28 cellular contexts compared by ENCODE assay signal in genomic region chr5:62000646-62001045, GRCh38.
"Had no signal": no experiment of that assay in that cellular context is flagged by ENCODE, and none has a peak within 500 bp of the region (broad histone marks: within the 10 kb centered on the region; RNA-seq: fewer than 3 reads in every experiment).

No MANE protein-coding gene starts in this region.

- H3K4me3 ChIP-seq: ascending aorta, cardiac muscle cell, MG63, Peyer's patch had no signal

- H3K4me1 ChIP-seq: ascending aorta, Peyer's patch had no signal

- H3K9me3 ChIP-seq: ascending aorta, MG63, Peyer's patch had no signal

- DNase-seq: activated CD4-positive, alpha-beta T cell treated with anti-CD3 and anti-CD28 coated beads for 36 hours; activated CD4-positive, alpha-beta T cell treated with anti-CD3 and anti-CD28 coated beads, Interleukin-2, amount 10 ng/mL, durations not matched to agents 7 days and 5 days; activated CD4-positive, alpha-beta T cell treated with anti-CD3 and anti-CD28 coated beads, Interleukin-2, amount 50 U/mL, for 48 hours; activated CD8-positive, alpha-beta T cell treated with anti-CD3 and anti-CD28 coated beads, Interleukin-2, amount 10 ng/mL, durations not matched to agents 7 days and 5 days; activated gamma-delta T cell; activated naive CD4-positive, alpha-beta T cell treated with Interleukin-2 at 50 U/mL for 16 hours; activated naive CD8-positive, alpha-beta T cell treated with anti-CD3 and anti-CD28 coated beads, Interleukin-2, amount 10 ng/mL, durations not matched to agents 7 days and 5 days; activated T-cell treated with anti-CD3 and anti-CD28 coated beads, Interleukin-2, amount 50 U/mL, for 24 hours; amygdala; MG63; NCI-H1048; NCI-H1105 treated with DMSO at 0.1 percent for 48 hours; NCI-H1436; NCI-H1694; NCI-H1930; NCI-H2081 treated with DMSO at 0.1 percent for 48 hours; NCI-H345; NCI-H524 treated with DMSO at 0.1 percent for 48 hours; NCI-H82; NK-92 treated with Interleukin-12 subunit alpha and Interleukin-12 subunit beta, amount 100 ng/mL, for 24 hours; PC-3; Peyer's patch; RPMI8226; SIG-M5; T1000 had no signal

- H3K27me3 ChIP-seq: ascending aorta, cardiac muscle cell, MG63, Peyer's patch had no signal

- H3K27ac ChIP-seq: ascending aorta, cardiac muscle cell, KMS-11, Peyer's patch had no signal

- H3K36me3 ChIP-seq: ascending aorta, cardiac muscle cell, MG63, Peyer's patch had no signal
